In the genomic region with DNA sequence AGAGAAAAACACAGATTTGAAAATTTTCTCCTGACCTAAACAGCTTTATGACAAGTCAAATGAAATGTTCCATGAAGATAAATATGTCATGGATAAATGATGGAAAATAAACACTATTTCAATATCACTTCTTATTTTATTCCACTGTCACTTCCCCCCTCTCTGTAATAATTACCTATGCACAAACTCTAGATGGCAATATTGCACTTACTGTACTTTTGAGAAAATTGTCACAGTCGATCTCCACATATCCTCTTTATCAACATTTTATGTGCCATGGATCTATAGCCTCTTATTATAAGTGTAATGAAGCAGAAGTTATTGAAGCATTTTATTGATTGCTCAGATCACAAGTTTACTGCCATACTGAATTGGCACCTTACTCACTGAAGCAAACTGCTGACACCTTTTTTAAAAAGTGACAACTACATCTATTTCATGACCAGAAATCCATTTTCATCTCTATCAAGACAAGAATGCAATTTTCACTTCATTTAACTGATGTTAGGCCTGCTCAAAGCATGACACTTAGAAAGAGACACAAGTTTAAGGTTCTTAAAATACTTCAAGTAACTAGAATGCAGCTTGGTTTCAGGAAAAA, we compare ENCODE assay signal across 10 cellular contexts.
DNase-seq lines count a peak whose midpoint lies in the region; ATAC-seq, FAIRE-seq and TF ChIP-seq lines count a peak whose summit lies in the region.
"Had no signal": no experiment of that assay in that cellular context is flagged by ENCODE, and none has a peak within 500 bp of the region (broad histone marks: within the 10 kb centered on the region; RNA-seq: fewer than 3 reads in every experiment).

No MANE protein-coding gene starts in this region.

- no peak overlapping the region for H3K27ac ChIP-seq in spleen
- H3K27ac ChIP-seq: ascending aorta, SJCRH30 had no signal

- H3K27ac Mint-ChIP-seq in chondrocyte (ENCODE audit: unreplicated experiment), result no peak overlapping the region

- no peaks in the 10 kb centered on the region for H3K36me3 ChIP-seq in spleen
- H3K36me3 ChIP-seq: ascending aorta, SJCRH30 had no signal

- H3K4me1 ChIP-seq in spleen, result no peaks in the 10 kb centered on the region
- H3K4me1 ChIP-seq: ascending aorta, SJCRH30 had no signal

- H3K27me3 ChIP-seq in spleen (replicated peaks in 1 of 7), result no peaks in the 10 kb centered on the region
- H3K27me3 ChIP-seq: ascending aorta, SJCRH30 had no signal

- no peak for TF ChIP-seq POLR2A in GM12892 (IDR thresholded peaks at IDR 0.05; ENCODE audit: low read depth, low read length)
- no peak for TF ChIP-seq POLR2A in erythroblast (IDR thresholded peaks at IDR 0.05; ENCODE audit: low read length)
- TF ChIP-seq POLR2A in spleen (IDR thresholded peaks at IDR 0.05), result no peak

- peaks cover 16% of the 10 kb centered on the region for H3K27me3 Mint-ChIP-seq in chondrocyte (ENCODE audit: low read depth)

- TF ChIP-seq CTCF in chondrocyte (IDR thresholded peaks at IDR 0.05) (peak; percentile 79), spleen (IDR thresholded peaks at IDR 0.05 in 8 of 11, conservative IDR thresholded peaks at IDR 0.05 in 3 of 11) (no peak)

- H3K4me1 Mint-ChIP-seq in chondrocyte (ENCODE audit: low read depth), result no peaks in the 10 kb centered on the region

- WGBS in spleen, 5 donors, result 0 to 7% (median 4%) methylated on average over 1 of the region's 1 CpG

- H3K4me3 ChIP-seq in spleen, result no peak overlapping the region
- H3K4me3 ChIP-seq: ascending aorta, SJCRH30 had no signal

- H3K4me3 Mint-ChIP-seq in chondrocyte (ENCODE audit: unreplicated experiment), result no peak overlapping the region

- peak; percentile 58 for FAIRE-seq in GM12892 (lab: Jason Lieb, UNC)

- intact Hi-C loops in spleen (cut with DNase I; ENCODE audit: low total_unique reads), result no loop called here

- DNase-seq in A172 (ENCODE audit: low spot score), result peak; percentile 12
- no peak for DNase-seq in GM12892 (ENCODE audit: insufficient read length)
- DNase-seq in NCI-H446 treated with DMSO at 0.1 percent for 48 hours (lab: John Stamatoyannopoulos, UW), result peak; percentile 73
- DNase-seq in chondrocyte (ENCODE audit: low spot score), result no peak
- no peak for DNase-seq in NCI-H774 (lab: John Stamatoyannopoulos, UW)
- DNase-seq in erythroblast (lab: John Stamatoyannopoulos, UW), result no peak
- DNase-seq in spleen, result no peak

- H3K9me3 Mint-ChIP-seq in chondrocyte (ENCODE audit: low read depth), result no peaks in the 10 kb centered on the region

- no peaks in the 10 kb centered on the region for H3K36me3 Mint-ChIP-seq in chondrocyte (ENCODE audit: low read depth)

- no peaks in the 10 kb centered on the region for H3K9me3 ChIP-seq in spleen
- H3K9me3 ChIP-seq: ascending aorta, SJCRH30 had no signal

- ATAC-seq in GM21515 (IDR thresholded peaks at IDR 0.05; ENCODE audit: unreplicated experiment), result no peak

Comparison
In these comparisons a context has a peak if more than half of its experiments do, and no peak if none do; other contexts are left out.
1. DNase-seq: peak in A172 (single experiment) and NCI-H446 treated with DMSO at 0.1 percent for 48 hours (single experiment); none in GM12892 (single experiment), chondrocyte (single experiment), NCI-H774 (single experiment), erythroblast (0 of 2) and spleen (single experiment).